Comparison of ENCODE assay signal across 18 cellular contexts in genomic region chr11:128532016-128532570, GRCh38. TPM values are rescaled to one million over a fixed set of nuclear protein-coding genes. Genes with fewer than 3 reads are reported as not detected.
A peak's percentile ranks its signal among the peaks of the same experiment; 100 is the strongest.
DNase-seq lines count a peak whose midpoint lies in the region; ATAC-seq and TF ChIP-seq lines count a peak whose summit lies in the region.
"Had no signal": no experiment of that assay in that cellular context is flagged by ENCODE, and none has a peak within 500 bp of the region (broad histone marks: within the 10 kb centered on the region; RNA-seq: fewer than 3 reads in every experiment).

No MANE protein-coding gene starts in this region.

- peak overlapping the region; percentile 44 to 64 for H3K27ac ChIP-seq in breast epithelium
- no peak overlapping the region for H3K27ac ChIP-seq in right lobe of liver
- peak overlapping the region in 1 of 2 donors; percentile 25 for H3K27ac ChIP-seq in aorta (ENCODE audit: low read depth in 1 of 2, low read length in 2 of 2)
- H3K27ac ChIP-seq in lower lobe of right lung: no peak overlapping the region
- H3K27ac ChIP-seq in tibial nerve: peak overlapping the region in 2 of 4 donors; percentile 51 to 59
- H3K27ac ChIP-seq: A549, parathyroid adenoma had no signal

- H3K4me1 ChIP-seq in breast epithelium (peaks cover 0 to 7% of the 10 kb centered on the region in 2 donors), right lobe of liver (peaks cover 0 to 32% (median 8%) of the 10 kb centered on the region in 4 donors), aorta (ENCODE audit: control insufficient read depth in 1 of 2, insufficient read depth in 2 of 2, low read length in 2 of 2) (peaks cover 0 to 9% of the 10 kb centered on the region in 2 donors), lower lobe of right lung (no peaks in the 10 kb centered on the region), tibial nerve (peaks cover 0 to 39% (median 6%) of the 10 kb centered on the region in 4 donors)
- H3K4me1 ChIP-seq: parathyroid adenoma had no signal

- no peak for TF ChIP-seq EP300 in tibial nerve (IDR thresholded peaks at IDR 0.05)

- no peaks in the 10 kb centered on the region for H3K9me3 ChIP-seq in breast epithelium
- no peaks in the 10 kb centered on the region for H3K9me3 ChIP-seq in right lobe of liver
- no peaks in the 10 kb centered on the region for H3K9me3 ChIP-seq in aorta (ENCODE audit: control insufficient read depth, low read length)
- no peaks in the 10 kb centered on the region for H3K9me3 ChIP-seq in lower lobe of right lung
- no peaks in the 10 kb centered on the region for H3K9me3 ChIP-seq in tibial nerve
- H3K9me3 ChIP-seq: A549 had no signal

- H3K27me3 ChIP-seq in breast epithelium (no peaks in the 10 kb centered on the region), right lobe of liver (no peaks in the 10 kb centered on the region), aorta (ENCODE audit: control insufficient read depth in 1 of 2, insufficient read depth in 2 of 2, low read length in 1 of 2) (no peaks in the 10 kb centered on the region), lower lobe of right lung (ENCODE audit: low read depth) (no peaks in the 10 kb centered on the region), tibial nerve (no peaks in the 10 kb centered on the region)

- intact Hi-C loops in breast epithelium (cut with DNase I; ENCODE audit: low total_unique reads): no loop called here
- intact Hi-C loops in right lobe of liver (cut with DNase I): no loop called here
- intact Hi-C loops in aorta (cut with DNase I): no loop called here
- intact Hi-C loops in lower lobe of right lung (cut with DNase I): no loop called here

- H3K36me3 ChIP-seq in breast epithelium: no peaks in the 10 kb centered on the region
- no peaks in the 10 kb centered on the region for H3K36me3 ChIP-seq in right lobe of liver
- no peaks in the 10 kb centered on the region for H3K36me3 ChIP-seq in aorta (ENCODE audit: control insufficient read depth in 1 of 2, insufficient read depth in 2 of 2, low read length in 1 of 2)
- no peaks in the 10 kb centered on the region for H3K36me3 ChIP-seq in lower lobe of right lung
- no peaks in the 10 kb centered on the region for H3K36me3 ChIP-seq in tibial nerve

- TF ChIP-seq CTCF in breast epithelium (IDR thresholded peaks at IDR 0.05) (no peak), right lobe of liver (IDR thresholded peaks at IDR 0.05) (no peak), lower lobe of right lung (IDR thresholded peaks at IDR 0.05) (no peak), tibial nerve (IDR thresholded peaks at IDR 0.05) (no peak)

- no peak for TF ChIP-seq POLR2A in breast epithelium (IDR thresholded peaks at IDR 0.05)
- TF ChIP-seq POLR2A in right lobe of liver (IDR thresholded peaks at IDR 0.05): no peak
- TF ChIP-seq POLR2A in tibial nerve (IDR thresholded peaks at IDR 0.05): no peak

- WGBS in right lobe of liver (ENCODE audit: insufficient coverage, low coverage, low lambda C conversion rate, missing lambda C conversion rate): 70% methylated on average over 3 of the region's 5 CpGs
- WGBS in aorta, 2 donors: 28 to 33% methylated on average over 5 of the region's 5 CpGs
- 61 to 66% methylated on average over 5 of the region's 5 CpGs for WGBS in tibial nerve, 2 donors

- DNase-seq in NCI-H748 (lab: John Stamatoyannopoulos, UW; ENCODE audit: unreplicated experiment) (peak; percentile 42), NCI-H748 treated with DMSO at 0.1 percent for 48 hours (lab: John Stamatoyannopoulos, UW) (no peak), breast epithelium (ENCODE audit: low spot score in 2 of 2) (no peak), right lobe of liver (peak; percentile 63 to 74 (median 64)), aorta (peak; percentile 81 to 89), lower lobe of right lung (no peak), tibial nerve (ENCODE audit: low spot score in 2 of 2) (no peak)
- DNase-seq in stimulated activated CD4-positive, alpha-beta T cell treated with anti-CD3 and anti-CD28 coated beads, Interleukin-12 subunit alpha, Interleukin-12 subunit beta, amount 100 ng/mL, for 4 hours: no peak
- DNase-seq: activated CD4-positive, alpha-beta T cell treated with anti-CD3 and anti-CD28 coated beads, Interleukin-2, amount 50 U/mL, for 4 hours; activated T-cell treated with anti-CD3 and anti-CD28 coated beads, Interleukin-2, amount 50 U/mL, for 1 hour; central memory CD4-positive, alpha-beta T cell; DMS79 treated with DMSO at 0.1 percent for 48 hours; effector memory CD8-positive, alpha-beta T cell; left colon; RPMI8226; small intestine had no signal

- H3K4me3 ChIP-seq in breast epithelium: no peak overlapping the region
- H3K4me3 ChIP-seq in right lobe of liver: no peak overlapping the region
- H3K4me3 ChIP-seq in aorta (ENCODE audit: low read length in 2 of 2): no peak overlapping the region
- H3K4me3 ChIP-seq in lower lobe of right lung: no peak overlapping the region
- H3K4me3 ChIP-seq in tibial nerve: no peak overlapping the region
- H3K4me3 ChIP-seq: A549 had no signal

- ATAC-seq in right lobe of liver: peak; percentile 42 to 59 (median 54)
- ATAC-seq in aorta (ENCODE audit: low FRiP score): no peak
- ATAC-seq in lower lobe of right lung: no peak
- ATAC-seq: A549; effector memory CD8-positive, alpha-beta T cell; left colon had no signal

RNA-seq across cellular contexts. Expression of gene ETS1, which starts 55.3 kb away (rescaled TPM):
- total RNA-seq in breast epithelium (10 to 100 TPM; 65.6 to 92.1 (median 73.2) TPM), right lobe of liver (10 to 100 TPM; 14.2 to 37.2 (median 23.3) TPM), aorta (100 to 1,000 TPM; 119 to 125 TPM), lower lobe of right lung (123 TPM), tibial nerve (10 to 100 TPM; 46.3 to 70.6 (median 57.6) TPM)
- polyA plus RNA-seq in aorta: 10 to 100 TPM; 17.8 to 20.3 TPM

Comparison
In these comparisons a context has a peak if more than half of its experiments do, and no peak if none do; other contexts are left out.
1. DNase-seq: peak in NCI-H748 (single experiment), right lobe of liver (3 of 3) and aorta (2 of 2); none in NCI-H748 treated with DMSO at 0.1 percent for 48 hours (single experiment), breast epithelium (0 of 2), lower lobe of right lung (single experiment), stimulated activated CD4-positive, alpha-beta T cell treated with anti-CD3 and anti-CD28 coated beads, Interleukin-12 subunit alpha, Interleukin-12 subunit beta, amount 100 ng/mL, for 4 hours (single experiment) and tibial nerve (0 of 2).
2. H3K27ac ChIP-seq: peak in breast epithelium (2 of 2); none in right lobe of liver (0 of 3) and lower lobe of right lung (single experiment).
3. ATAC-seq: peak in right lobe of liver (4 of 4); none in aorta (single experiment) and lower lobe of right lung (0 of 2).